Comparison of ENCODE assay signal across 8 cellular contexts in the genomic region with DNA sequence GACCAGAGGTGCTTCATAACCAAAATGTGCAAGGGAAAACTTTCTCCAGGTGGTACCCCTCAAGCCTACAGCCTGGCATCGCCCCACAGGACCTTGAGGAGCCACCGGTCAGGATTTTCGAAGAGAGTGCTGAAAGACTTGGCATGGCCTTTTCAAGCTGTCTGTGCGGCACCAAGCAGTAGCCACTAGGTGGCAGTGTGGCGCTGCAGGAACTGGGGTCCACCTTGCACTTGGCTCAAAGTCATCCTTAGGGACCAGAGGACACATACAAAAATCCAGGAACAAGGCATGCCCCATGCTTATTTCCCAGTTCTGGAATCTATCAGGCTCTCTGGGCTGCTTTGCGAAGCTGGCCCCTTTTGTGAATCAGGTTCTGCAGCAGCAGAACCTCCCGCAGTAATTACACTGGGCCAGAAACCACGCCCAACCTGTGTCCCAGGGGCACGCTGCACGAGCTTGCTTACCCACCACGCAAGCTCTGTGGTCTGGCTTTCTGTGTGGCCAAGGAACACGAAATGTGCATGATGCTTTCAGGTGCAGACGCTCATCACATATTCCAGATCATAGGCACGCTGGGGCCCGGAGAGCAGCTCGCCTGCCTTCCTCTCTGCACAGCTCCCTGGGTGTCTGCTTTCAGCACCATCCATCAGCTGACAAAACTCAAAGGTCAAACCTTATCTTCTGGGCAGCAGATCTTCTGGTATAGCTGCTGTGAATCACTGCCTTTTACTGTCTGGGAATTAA.
DNase-seq lines count a peak whose midpoint lies in the region; ATAC-seq and FAIRE-seq lines count a peak whose summit lies in the region.

No MANE protein-coding gene starts in this region.

- DNase-seq in AG08396 (ENCODE audit: low spot score) (peak; percentile 90), NT2/D1 (ENCODE audit: low read depth, low spot score) (peak; percentile 69), midbrain (lab: John Stamatoyannopoulos, UW) (peak; percentile 91)
- peak; percentile 40 to 64 (median 52) for DNase-seq in activated CD8-positive, alpha-beta memory T cell treated with anti-CD3 and anti-CD28 coated beads for 48 hours (ENCODE audit: low read depth in 2 of 3, low spot score in 2 of 3)
- DNase-seq in stimulated activated CD8-positive, alpha-beta memory T cell treated with anti-CD3 and anti-CD28 coated beads, Interleukin-4, amount 100 ng/mL, for 1 hour (ENCODE audit: low read depth in 2 of 2, low spot score in 1 of 2), result peak; percentile 59 to 65

- H3K9me3 ChIP-seq in NT2/D1 (ENCODE audit: insufficient read depth, low read length), result no peaks in the 10 kb centered on the region

- peaks cover 5% of the 10 kb centered on the region for H3K4me1 ChIP-seq in NT2/D1 (ENCODE audit: insufficient read depth, insufficient read length)

- peak; percentile 43 for FAIRE-seq in endometrium (lab: Jason Lieb, UNC)

- ATAC-seq in GM18858 (IDR thresholded peaks at IDR 0.05; ENCODE audit: unreplicated experiment), result peak; percentile 61
- ATAC-seq in HG03460 (IDR thresholded peaks at IDR 0.05; ENCODE audit: unreplicated experiment), result peak; percentile 71

- H3K36me3 ChIP-seq in NT2/D1 (ENCODE audit: insufficient read depth, insufficient read length, low read length), result peaks cover 25% of the 10 kb centered on the region

- no peaks in the 10 kb centered on the region for H3K27me3 ChIP-seq in NT2/D1 (ENCODE audit: insufficient read depth, insufficient read length)

- H3K9ac ChIP-seq in NT2/D1 (ENCODE audit: insufficient read length, low read depth), result no peak overlapping the region

- H3K4me3 ChIP-seq in NT2/D1 (ENCODE audit: insufficient read length, low read depth), result no peak overlapping the region
